8 cellular contexts compared by ENCODE assay signal in the genomic region with DNA sequence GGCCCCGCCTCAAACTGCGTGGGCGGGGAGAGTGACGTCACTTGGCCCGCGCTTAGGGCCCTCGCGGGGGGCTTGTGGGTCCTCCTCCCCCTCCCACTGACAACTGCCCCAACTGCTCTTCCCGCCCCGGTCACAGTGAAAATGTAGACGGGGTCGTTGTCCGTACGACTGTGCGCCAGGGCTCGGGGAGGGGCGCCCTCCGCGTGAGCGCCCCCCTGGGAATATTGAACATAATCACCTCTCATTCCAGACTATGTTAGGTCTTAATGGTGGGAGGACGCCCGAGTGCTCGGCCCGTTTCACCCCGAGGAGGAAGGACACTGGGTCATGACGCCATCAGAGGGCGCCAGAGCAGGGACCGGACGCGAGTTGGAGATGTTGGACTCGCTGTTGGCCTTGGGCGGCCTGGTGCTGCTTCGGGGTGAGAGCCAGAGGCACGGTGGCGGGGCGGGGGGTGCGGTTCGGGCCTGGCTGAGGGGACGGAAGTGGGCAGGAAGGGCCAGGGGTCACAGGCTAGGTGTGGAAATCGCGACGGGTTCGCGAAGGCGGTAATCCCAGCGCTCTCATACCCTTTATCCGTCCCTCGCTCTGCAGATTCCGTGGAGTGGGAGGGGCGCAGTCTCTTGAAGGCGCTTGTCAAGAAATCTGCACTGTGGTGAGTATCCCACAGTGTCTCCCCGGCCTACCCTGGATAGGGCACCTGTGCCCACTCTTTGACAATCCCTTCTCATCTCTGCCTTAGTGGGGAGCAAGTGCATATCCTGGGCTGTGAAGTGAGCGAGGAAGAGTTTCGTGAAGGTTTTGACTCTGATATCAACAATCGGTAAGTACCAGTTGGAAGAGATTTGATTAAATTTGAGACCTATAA. TPM values are rescaled to one million over a fixed set of nuclear protein-coding genes. Genes with fewer than 3 reads are reported as not detected.
DNase-seq lines count a peak whose midpoint lies in the region; ATAC-seq and TF ChIP-seq lines count a peak whose summit lies in the region.

A gene with protein sequence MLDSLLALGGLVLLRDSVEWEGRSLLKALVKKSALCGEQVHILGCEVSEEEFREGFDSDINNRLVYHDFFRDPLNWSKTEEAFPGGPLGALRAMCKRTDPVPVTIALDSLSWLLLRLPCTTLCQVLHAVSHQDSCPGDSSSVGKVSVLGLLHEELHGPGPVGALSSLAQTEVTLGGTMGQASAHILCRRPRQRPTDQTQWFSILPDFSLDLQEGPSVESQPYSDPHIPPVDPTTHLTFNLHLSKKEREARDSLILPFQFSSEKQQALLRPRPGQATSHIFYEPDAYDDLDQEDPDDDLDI (plus strand): TSS at position 40 of the 868 bp plus-strand sequence. CDS start 336 bp downstream, at position 376.

- H2AFZ ChIP-seq in Karpas-422 (ENCODE audit: low read length): peak within 1 kb of the TSS; percentile 58; the same call in 1 of the 2 replicates
- peak within 1 kb of the TSS; percentile 47 for H2AFZ ChIP-seq in neuron (ENCODE audit: low read depth, low read length)

- H3K9ac ChIP-seq in Karpas-422 (ENCODE audit: low read length): peak within 1 kb of the TSS; percentile 94

- no peaks in the 10 kb centered on the region for H3K9me2 ChIP-seq in Karpas-422 (replicated peaks; ENCODE audit: insufficient read depth, low read length)

- H3K4me1 ChIP-seq in Karpas-422 (ENCODE audit: low read length): peaks cover 27% of the 10 kb centered on the region
- H3K4me1 ChIP-seq in neuron (ENCODE audit: insufficient read depth, low read length): peaks cover 26% of the 10 kb centered on the region

- H3K9me3 ChIP-seq in Karpas-422 (ENCODE audit: low read length): no peaks in the 10 kb centered on the region
- H3K9me3 ChIP-seq in neuron (ENCODE audit: low read length): no peaks in the 10 kb centered on the region

- H3K27ac ChIP-seq in Karpas-422 (ENCODE audit: low read length) (peak within 1 kb of the TSS; percentile 80), substantia nigra (ENCODE audit: low read depth, low read length, poor library complexity, severe bottlenecking) (peak within 1 kb of the TSS; percentile 100)

- peaks cover 17% of the 10 kb centered on the region; the same call in 1 of the 2 replicates for H4K20me1 ChIP-seq in Karpas-422 (ENCODE audit: insufficient read depth, low read depth, low read length)

- H3K79me2 ChIP-seq in Karpas-422 (ENCODE audit: low read length): peaks cover 60% of the 10 kb centered on the region

- H3K27me3 ChIP-seq in Karpas-422 (ENCODE audit: low read length) (no peaks in the 10 kb centered on the region), neuron (ENCODE audit: insufficient read depth, low read length) (no peaks in the 10 kb centered on the region)

- H3K36me3 ChIP-seq in Karpas-422 (ENCODE audit: insufficient read depth, low read length): peaks cover 19% of the 10 kb centered on the region; the same call in 1 of the 2 replicates
- peaks cover 33% of the 10 kb centered on the region for H3K36me3 ChIP-seq in neuron (ENCODE audit: insufficient read depth, low read length)

- H3K4me3 ChIP-seq in Karpas-422 (ENCODE audit: low read length) (peak within 1 kb of the TSS; percentile 90), foreskin fibroblast (ENCODE audit: low read depth in 1 of 2, low read length in 2 of 2) (peak within 1 kb of the TSS; percentile 54 to 98), neuron (ENCODE audit: low read length) (peak within 1 kb of the TSS; percentile 92)

- peak; percentile 42 for ATAC-seq in GM21825 (IDR thresholded peaks at IDR 0.05; ENCODE audit: unreplicated experiment)

- no peak for TF ChIP-seq CTCF in foreskin fibroblast (IDR thresholded peaks at IDR 0.05; ENCODE audit: low read depth, low read length)

- H3K4me2 ChIP-seq in Karpas-422 (ENCODE audit: low read depth, low read length, poor library complexity, severe bottlenecking): peak within 1 kb of the TSS; percentile 94

- peak; percentile 99 for DNase-seq in ELF-1 (ENCODE audit: low read depth, low spot score)
- peak; percentile 97 for DNase-seq in Karpas-422
- DNase-seq in RPMI8226: peak; percentile 90
- peak; percentile 84 for DNase-seq in activated gamma-delta T cell treated with Interleukin-2 at 50 U/mL for 16 hours
- DNase-seq in foreskin fibroblast: peak; percentile 91 to 97
- DNase-seq in substantia nigra (lab: John Stamatoyannopoulos, UW): peak; percentile 53 to 98 (median 87)

RNA-seq across cellular contexts. Expression of the gene that starts here (rescaled TPM):
- 38.8 and 53.4 TPM in 2 replicates for total RNA-seq in Karpas-422 (2014; rRNA removed; shearing (Covaris generic); ENCODE audit: low replicate concordance)

Comparison
In these comparisons a context has a peak if more than half of its experiments do, and no peak if none do; other contexts are left out.
1. Peak in every context shown above with its lines: DNase-seq, ATAC-seq, H3K4me3 ChIP-seq and H3K27ac ChIP-seq.